29 cellular contexts compared by ENCODE assay signal in the genomic region with DNA sequence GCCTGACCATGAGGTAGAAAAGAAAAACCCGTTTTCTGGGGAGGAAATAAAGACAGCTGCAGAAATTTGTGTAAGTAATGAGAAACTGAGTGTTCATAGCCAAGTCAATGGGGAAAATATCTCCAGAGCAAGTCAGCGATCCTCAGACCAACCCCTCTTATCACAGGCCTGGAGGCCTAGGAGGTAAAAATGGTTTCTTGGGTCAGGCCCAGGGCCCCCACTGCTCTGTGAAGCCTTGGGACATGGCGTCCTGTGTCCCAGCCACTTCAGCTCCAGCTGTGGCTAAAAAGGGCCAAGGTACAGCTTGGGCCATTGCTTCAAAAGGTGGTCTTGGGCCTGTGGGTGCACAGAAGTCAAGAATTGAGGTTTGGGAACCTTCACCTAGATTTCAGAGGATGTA.
"Had no signal": no experiment of that assay in that cellular context is flagged by ENCODE, and none has a peak within 500 bp of the region (broad histone marks: within the 10 kb centered on the region; RNA-seq: fewer than 3 reads in every experiment).

No MANE protein-coding gene starts in this region.

- H3K36me3 Mint-ChIP-seq: stimulated activated effector memory CD8-positive, alpha-beta T cell treated with anti-CD3 and anti-CD28 coated beads, Interleukin-12 subunit alpha, Interleukin-12 subunit beta, amount 100 ng/mL, for 72 hours; type B pancreatic cell had no signal

- ATAC-seq: stimulated activated effector memory CD8-positive, alpha-beta T cell treated with anti-CD3 and anti-CD28 coated beads, Interleukin-12 subunit alpha, Interleukin-12 subunit beta, amount 100 ng/mL, for 72 hours; stimulated activated memory B cell treated with anti-CD40 and anti-IgM and Interleukin-4, amounts not matched to agents 10 μg/mL and 1 μg/mL and 100 μg/mL, for 72 hours; stimulated activated naive B cell treated with anti-CD40 and anti-IgM and Interleukin-4, amounts not matched to agents 10 μg/mL and 1 μg/mL and 100 μg/mL, for 72 hours; stimulated activated naive CD8-positive, alpha-beta T cell treated with anti-CD3 and anti-CD28 coated beads, Interleukin-15, amount 100 ng/mL, for 72 hours; stimulated activated naive CD8-positive, alpha-beta T cell treated with anti-CD3 and anti-CD28 coated beads, Interleukin-15, Interleukin-2, amounts not matched to agents 100 U/mL and 50 U/mL, for 24 hours; upper lobe of right lung had no signal

- FAIRE-seq: urothelium cell line had no signal

- H3K4me1 Mint-ChIP-seq: stimulated activated effector memory CD8-positive, alpha-beta T cell treated with anti-CD3 and anti-CD28 coated beads, Interleukin-12 subunit alpha, Interleukin-12 subunit beta, amount 100 ng/mL, for 72 hours; stimulated activated memory B cell treated with anti-CD40 and anti-IgM and Interleukin-4, amounts not matched to agents 10 μg/mL and 1 μg/mL and 100 μg/mL, for 72 hours; stimulated activated naive B cell treated with anti-CD40 and anti-IgM and Interleukin-4, amounts not matched to agents 10 μg/mL and 1 μg/mL and 100 μg/mL, for 72 hours; stimulated activated naive CD8-positive, alpha-beta T cell treated with anti-CD3 and anti-CD28 coated beads, Interleukin-15, amount 100 ng/mL, for 72 hours had no signal

- DNase-seq: stimulated activated CD4-positive, alpha-beta T cell treated with anti-CD3 and anti-CD28 coated beads, Interleukin-2, amount 100 ng/mL, for 48 hours; stimulated activated CD4-positive, alpha-beta T cell treated with anti-CD3 and anti-CD28 coated beads, Interleukin-4, amount 100 ng/mL, for 1 hour; stimulated activated CD4-positive, alpha-beta T cell treated with anti-CD3 and anti-CD28 coated beads, Interleukin-4, amount 100 ng/mL, for 24 hours; stimulated activated CD4-positive, alpha-beta T cell treated with anti-CD3 and anti-CD28 coated beads, Interleukin-4, amount 100 ng/mL, for 4 hours; stimulated activated CD8-positive, alpha-beta memory T cell treated with anti-CD3 and anti-CD28 coated beads, Interleukin-4, amount 100 ng/mL, for 48 hours; stimulated activated naive B cell treated with anti-CD40 and anti-IgM and Interleukin-4, amounts not matched to agents 10 μg/mL and 1 μg/mL and 100 μg/mL, for 72 hours; stimulated activated naive CD4-positive, alpha-beta T cell; stimulated activated naive CD4-positive, alpha-beta T cell treated with Interleukin-2 at 50 U/mL for 16 hours; stimulated activated naive CD8-positive, alpha-beta T cell treated with anti-CD3 and anti-CD28 coated beads, Interleukin-15, amount 100 ng/mL, for 72 hours; stimulated activated naive CD8-positive, alpha-beta T cell treated with anti-CD3 and anti-CD28 coated beads, Interleukin-15, Interleukin-2, amounts not matched to agents 100 U/mL and 50 U/mL, for 24 hours; stomach; substantia nigra; testis; thyroid gland; tibial artery; transverse colon; trophoblast cell; upper lobe of left lung; upper lobe of right lung; uterus had no signal

- H3K4me3 ChIP-seq: stomach, suprapubic skin, testis, thoracic aorta, thyroid gland, tibial artery, tibial nerve, transverse colon, upper lobe of left lung, upper lobe of right lung, uterus, vagina had no signal

- H3K36me3 ChIP-seq: stomach, suprapubic skin, thoracic aorta, thyroid gland, tibial artery, tibial nerve, transverse colon, upper lobe of left lung, upper lobe of right lung, uterus, vagina had no signal

- H3K27ac ChIP-seq: stomach, suprapubic skin, testis, thoracic aorta, thyroid gland, tibial artery, tibial nerve, transverse colon, upper lobe of left lung, upper lobe of right lung, uterus, vagina had no signal

- H3K4me1 ChIP-seq: stomach, suprapubic skin, testis, thyroid gland, tibial artery, tibial nerve, transverse colon, upper lobe of left lung, upper lobe of right lung, uterus, vagina had no signal

- H3K27ac Mint-ChIP-seq: stimulated activated effector memory CD8-positive, alpha-beta T cell treated with anti-CD3 and anti-CD28 coated beads, Interleukin-12 subunit alpha, Interleukin-12 subunit beta, amount 100 ng/mL, for 72 hours; stimulated activated memory B cell treated with anti-CD40 and anti-IgM and Interleukin-4, amounts not matched to agents 10 μg/mL and 1 μg/mL and 100 μg/mL, for 72 hours; stimulated activated naive B cell treated with anti-CD40 and anti-IgM and Interleukin-4, amounts not matched to agents 10 μg/mL and 1 μg/mL and 100 μg/mL, for 72 hours; stimulated activated naive CD8-positive, alpha-beta T cell treated with anti-CD3 and anti-CD28 coated beads, Interleukin-15, amount 100 ng/mL, for 72 hours; stimulated activated naive CD8-positive, alpha-beta T cell treated with anti-CD3 and anti-CD28 coated beads, Interleukin-15, Interleukin-2, amounts not matched to agents 100 ng/mL and 50 ng/mL, for 24 hours; type B pancreatic cell had no signal

- H3K27me3 ChIP-seq: stomach, suprapubic skin, testis, thyroid gland, tibial artery, tibial nerve, transverse colon, upper lobe of left lung, upper lobe of right lung, uterus, vagina had no signal

- H3K9me3 ChIP-seq: testis, thyroid gland, vagina had no signal

- H3K4me3 Mint-ChIP-seq: stimulated activated effector memory CD8-positive, alpha-beta T cell treated with anti-CD3 and anti-CD28 coated beads, Interleukin-12 subunit alpha, Interleukin-12 subunit beta, amount 100 ng/mL, for 72 hours; stimulated activated memory B cell treated with anti-CD40 and anti-IgM and Interleukin-4, amounts not matched to agents 10 μg/mL and 1 μg/mL and 100 μg/mL, for 72 hours; stimulated activated naive B cell treated with anti-CD40 and anti-IgM and Interleukin-4, amounts not matched to agents 10 μg/mL and 1 μg/mL and 100 μg/mL, for 72 hours; stimulated activated naive CD8-positive, alpha-beta T cell treated with anti-CD3 and anti-CD28 coated beads, Interleukin-15, amount 100 ng/mL, for 72 hours; stimulated activated naive CD8-positive, alpha-beta T cell treated with anti-CD3 and anti-CD28 coated beads, Interleukin-15, Interleukin-2, amounts not matched to agents 100 ng/mL and 50 ng/mL, for 24 hours; type B pancreatic cell had no signal

- H3K27me3 Mint-ChIP-seq: stimulated activated naive CD8-positive, alpha-beta T cell treated with anti-CD3 and anti-CD28 coated beads, Interleukin-15, amount 100 ng/mL, for 72 hours; stimulated activated naive CD8-positive, alpha-beta T cell treated with anti-CD3 and anti-CD28 coated beads, Interleukin-15, Interleukin-2, amounts not matched to agents 100 ng/mL and 50 ng/mL, for 24 hours had no signal
